ENCODE assay signal across 8 cellular contexts in genomic region chr5:109688999-109689739, GRCh38. TPM values are rescaled to one million over a fixed set of nuclear protein-coding genes. Genes with fewer than 3 reads are reported as not detected.
DNase-seq lines count a peak whose midpoint lies in the region; ATAC-seq and TF ChIP-seq lines count a peak whose summit lies in the region.

No MANE protein-coding gene starts in this region.

- peak overlapping the region; percentile 79 to 97 (median 94) for H3K27ac Mint-ChIP-seq in CD4-positive, alpha-beta memory T cell
- peak overlapping the region; percentile 90 for H3K27ac Mint-ChIP-seq in activated CD4-positive, alpha-beta memory T cell treated with anti-CD3 and anti-CD28 coated beads, Interleukin-2, amount 10 ng/mL, durations not matched to agents 7 days and 5 days

- intact Hi-C loops in CD4-positive, alpha-beta memory T cell (cut with micrococcal nuclease): loop anchor here (1.0 to 10.0 kb wide), 5 partner anchors 279 to 1536 kb away; partner anchors contain the start of genes CAMK4 and SLC25A46

- WGBS in lung, 2 donors: 0 to 1% methylated on average over 45 to 67 of the region's 68 CpGs

- peak overlapping the region; percentile 93 to 97 for H3K9ac ChIP-seq in duodenal mucosa (ENCODE audit: low read depth in 1 of 2, low read length in 2 of 2)

- no peaks in the 10 kb centered on the region for H3K27me3 Mint-ChIP-seq in CD4-positive, alpha-beta memory T cell
- H3K27me3 Mint-ChIP-seq in activated CD4-positive, alpha-beta memory T cell treated with anti-CD3 and anti-CD28 coated beads, Interleukin-2, amount 10 ng/mL, durations not matched to agents 7 days and 5 days: no peaks in the 10 kb centered on the region

- DNase-seq in CD4-positive, alpha-beta memory T cell: peak; percentile 77 to 83 (median 79)
- DNase-seq in NCI-H774 (lab: John Stamatoyannopoulos, UW) (peak; percentile 90), lung (ENCODE audit: low spot score) (peak; percentile 86)
- peak; percentile 83 for DNase-seq in activated CD4-positive, alpha-beta memory T cell treated with anti-CD3 and anti-CD28 coated beads, Interleukin-2, amount 10 ng/mL, durations not matched to agents 7 days and 5 days
- DNase-seq in stimulated activated CD4-positive, alpha-beta T cell treated with anti-CD3 and anti-CD28 coated beads, TNF-alpha, amount 100 ng/mL, for 48 hours (ENCODE audit: low read depth in 3 of 3): peak; percentile 52 to 71 (median 63)

- H3K27me3 ChIP-seq in CD4-positive, alpha-beta memory T cell (ENCODE audit: insufficient read depth, low read length): no peaks in the 10 kb centered on the region
- H3K27me3 ChIP-seq in duodenal mucosa (ENCODE audit: control insufficient read depth in 1 of 2, insufficient read depth in 2 of 2, low read length in 2 of 2) (no peaks in the 10 kb centered on the region), lung (ENCODE audit: control insufficient read depth, insufficient read depth) (no peaks in the 10 kb centered on the region)

- H3K9me3 Mint-ChIP-seq in CD4-positive, alpha-beta memory T cell: peaks cover 0 to 11% (median 0%) of the 10 kb centered on the region in 8 donors
- peaks cover 2% of the 10 kb centered on the region for H3K9me3 Mint-ChIP-seq in activated CD4-positive, alpha-beta memory T cell treated with anti-CD3 and anti-CD28 coated beads, Interleukin-2, amount 10 ng/mL, durations not matched to agents 7 days and 5 days

- peak overlapping the region; percentile 88 to 96 (median 92) for H3K4me3 Mint-ChIP-seq in CD4-positive, alpha-beta memory T cell
- H3K4me3 Mint-ChIP-seq in activated CD4-positive, alpha-beta memory T cell treated with anti-CD3 and anti-CD28 coated beads, Interleukin-2, amount 10 ng/mL, durations not matched to agents 7 days and 5 days: peak overlapping the region; percentile 86

- no peaks in the 10 kb centered on the region for H3K9me3 ChIP-seq in CD4-positive, alpha-beta memory T cell (ENCODE audit: control insufficient read depth in 1 of 2, low read length in 2 of 2)
- H3K9me3 ChIP-seq in duodenal mucosa (ENCODE audit: control insufficient read depth in 1 of 2, low read length in 2 of 2) (peaks cover 0 to 4% of the 10 kb centered on the region in 2 donors), lung (ENCODE audit: control insufficient read depth in 2 of 2, insufficient read depth in 1 of 2, low read length in 1 of 2) (no peaks in the 10 kb centered on the region)

- no peaks in the 10 kb centered on the region for H3K36me3 ChIP-seq in CD4-positive, alpha-beta memory T cell (ENCODE audit: insufficient read depth, low read length)
- no peaks in the 10 kb centered on the region for H3K36me3 ChIP-seq in duodenal mucosa (ENCODE audit: control insufficient read depth in 1 of 2, insufficient read depth in 2 of 2, low read length in 2 of 2)
- no peaks in the 10 kb centered on the region for H3K36me3 ChIP-seq in lung (ENCODE audit: control insufficient read depth in 2 of 2, insufficient read depth in 2 of 2, low read length in 2 of 2)

- H3K36me3 Mint-ChIP-seq in CD4-positive, alpha-beta memory T cell: peaks cover 0 to 5% of the 10 kb centered on the region in 2 donors
- peaks cover 8% of the 10 kb centered on the region for H3K36me3 Mint-ChIP-seq in activated CD4-positive, alpha-beta memory T cell treated with anti-CD3 and anti-CD28 coated beads, Interleukin-2, amount 10 ng/mL, durations not matched to agents 7 days and 5 days (ENCODE audit: low read depth)

- H3K4me3 ChIP-seq in CD4-positive, alpha-beta memory T cell (ENCODE audit: low read length in 2 of 2): peak overlapping the region; percentile 30 to 75
- H3K4me3 ChIP-seq in duodenal mucosa (ENCODE audit: low read depth in 1 of 2, low read length in 2 of 2): peak overlapping the region; percentile 89 to 94
- H3K4me3 ChIP-seq in lung: peak overlapping the region; percentile 74

- peak overlapping the region; percentile 88 for H3K27ac ChIP-seq in CD4-positive, alpha-beta memory T cell (ENCODE audit: low read depth, low read length)
- H3K27ac ChIP-seq in duodenal mucosa (ENCODE audit: low read depth, low read length) (peak overlapping the region; percentile 95), lung (ENCODE audit: low read depth in 1 of 2, low read length in 1 of 2) (peak overlapping the region; percentile 93 to 100)

- no peak for TF ChIP-seq CTCF in lung (IDR thresholded peaks at IDR 0.05; ENCODE audit: control extremely low read depth, extremely low read depth)

- CTCF ChIA-PET in CD4-positive, alpha-beta memory T cell (lab: Charles Lee; ENCODE audit: partially characterized antibody): interaction anchor here (1.1 to 3.3 kb wide), 11 partner anchors 14 to 1053 kb away, joined by 3 to 11 read pairs (median 4); partner anchors contain the start of gene PJA2
- CTCF ChIA-PET in activated CD4-positive, alpha-beta memory T cell treated with anti-CD3 and anti-CD28 coated beads, Interleukin-2, amount 10 ng/mL, durations not matched to agents 7 days and 5 days (lab: Charles Lee): interaction anchor here (0.9 to 1.9 kb wide), 17 partner anchors 8 to 1047 kb away, joined by 3 to 7 read pairs (median 3); partner anchors contain the start of gene PJA2

- H3K4me1 ChIP-seq in CD4-positive, alpha-beta memory T cell (ENCODE audit: insufficient read depth, low read length): peaks cover 34% of the 10 kb centered on the region
- H3K4me1 ChIP-seq in duodenal mucosa (ENCODE audit: control insufficient read depth in 1 of 2, insufficient read depth in 2 of 2, low read length in 2 of 2): peaks cover 16 to 28% of the 10 kb centered on the region in 2 donors
- peaks cover 0 to 8% of the 10 kb centered on the region in 2 donors for H3K4me1 ChIP-seq in lung (ENCODE audit: control insufficient read depth in 2 of 2, insufficient read depth in 2 of 2, low read length in 2 of 2)

- ATAC-seq in GM19397 (IDR thresholded peaks at IDR 0.05; ENCODE audit: unreplicated experiment) (peak; percentile 84), HG03558 (IDR thresholded peaks at IDR 0.05; ENCODE audit: extremely low read depth, unreplicated experiment) (peak; percentile 61), lung (ENCODE audit: insufficient read depth, low FRiP score) (peak; percentile 93)

- POLR2A ChIA-PET in CD4-positive, alpha-beta memory T cell (lab: Charles Lee; ENCODE audit: partially characterized antibody): interaction anchor here (0.6 to 6.1 kb wide), 29 partner anchors 8 to 1822 kb away, joined by 3 to 62 read pairs (median 4); partner anchors contain the start of genes FBXL17, PJA2 and SLC25A46
- POLR2A ChIA-PET in activated CD4-positive, alpha-beta memory T cell treated with anti-CD3 and anti-CD28 coated beads, Interleukin-2, amount 10 ng/mL, durations not matched to agents 7 days and 5 days (lab: Charles Lee): interaction anchor here (0.9 to 3.3 kb wide), 12 partner anchors 9 to 1307 kb away, joined by 3 to 33 read pairs (median 7); partner anchors contain the start of genes FBXL17 and PJA2

- H3K4me1 Mint-ChIP-seq in CD4-positive, alpha-beta memory T cell: peaks cover 25 to 37% (median 31%) of the 10 kb centered on the region in 4 donors
- peaks cover 42% of the 10 kb centered on the region for H3K4me1 Mint-ChIP-seq in activated CD4-positive, alpha-beta memory T cell treated with anti-CD3 and anti-CD28 coated beads, Interleukin-2, amount 10 ng/mL, durations not matched to agents 7 days and 5 days

RNA-seq across cellular contexts. Expression of gene MAN2A1, which starts 0.6 kb away (rescaled TPM):
- total RNA-seq in CD4-positive, alpha-beta memory T cell: 10 to 100 TPM; 79.8 to 81.0 TPM
- 10 to 100 TPM; 21.0 to 24.0 TPM for polyA plus RNA-seq in CD4-positive, alpha-beta memory T cell
- total RNA-seq in activated CD4-positive, alpha-beta memory T cell treated with anti-CD3 and anti-CD28 coated beads, Interleukin-2, amount 10 ng/mL, durations not matched to agents 7 days and 5 days: 10 to 100 TPM; 32.6 to 33.5 TPM
- 10 to 100 TPM; 36.4 to 65.1 TPM for total RNA-seq in lung
- 10 to 100 TPM in 1 of 2 donors, 1 to 10 TPM in 1; 7.8 to 14.2 TPM for polyA plus RNA-seq in lung

Comparison
In these comparisons a context has a peak if more than half of its experiments do, and no peak if none do; other contexts are left out.
1. Peak in every context shown above with its lines: DNase-seq, ATAC-seq, H3K4me3 ChIP-seq and H3K27ac ChIP-seq.